1 cellular context compared by ENCODE assay signal in genomic region chr2:152635635-152636298, GRCh38.
TF ChIP-seq lines count a peak whose summit lies in the region.

No MANE protein-coding gene starts in this region.

TF ChIP-seq in WTC11, 78 proteins besides CTCF, POLR2A, EP300 and RAD21 (continued from another document):
- no peak for TF ChIP-seq ATF2 (CRISPR knock-in tag; IDR thresholded peaks at IDR 0.05; ENCODE audit: borderline replicate concordance, low read depth)
- TF ChIP-seq NFYB (CRISPR knock-in tag; conservative IDR thresholded peaks at IDR 0.05; ENCODE audit: low read depth), result no peak
- TF ChIP-seq ZMAT4 (CRISPR knock-in tag; IDR thresholded peaks at IDR 0.05), result no peak
- no peak for TF ChIP-seq CREB1 (CRISPR knock-in tag; IDR thresholded peaks at IDR 0.05)
- TF ChIP-seq E2F4 (CRISPR knock-in tag; IDR thresholded peaks at IDR 0.05; ENCODE audit: borderline replicate concordance, low read depth), result no peak
